8 cellular contexts compared by ENCODE assay signal in the genomic region with DNA sequence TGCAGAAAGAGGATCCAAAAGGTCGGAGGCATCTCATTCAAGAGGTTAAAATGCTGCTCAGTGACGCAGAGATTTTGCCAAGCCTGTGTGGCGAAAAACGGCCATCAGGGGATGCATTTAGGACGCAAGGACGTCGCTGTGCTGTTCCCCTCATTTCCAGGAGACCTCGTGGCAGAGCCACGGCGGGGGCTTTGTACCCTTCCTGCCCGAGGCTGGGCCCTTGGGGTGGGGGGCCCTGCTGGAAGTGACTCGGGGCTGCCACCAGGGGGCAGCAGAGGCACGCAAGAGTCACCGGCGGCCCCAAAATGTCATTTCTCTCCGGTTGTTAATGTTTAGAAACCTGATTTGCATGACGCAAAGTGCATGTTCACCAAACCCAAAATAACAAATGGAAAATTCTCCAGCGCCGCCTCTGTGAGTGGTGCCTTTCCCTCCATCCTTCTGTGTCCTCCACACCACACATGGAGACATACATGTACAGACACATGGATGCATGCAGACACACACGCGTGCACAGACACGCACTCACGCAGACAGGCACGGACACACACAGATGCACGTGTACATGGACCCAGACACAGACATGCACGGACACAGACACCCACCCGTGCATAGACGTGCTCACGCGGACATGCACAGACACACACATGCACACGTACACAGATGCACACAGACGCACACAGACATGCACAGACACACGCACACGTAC. TPM values are rescaled to one million over a fixed set of nuclear protein-coding genes. Genes with fewer than 3 reads are reported as not detected.
DNase-seq lines count a peak whose midpoint lies in the region; ATAC-seq and TF ChIP-seq lines count a peak whose summit lies in the region.

No MANE protein-coding gene starts in this region.

- H3K27ac Mint-ChIP-seq in activated CD4-positive, alpha-beta memory T cell treated with anti-CD3 and anti-CD28 coated beads, Interleukin-2, amount 10 ng/mL, durations not matched to agents 7 days and 5 days, result no peak overlapping the region
- H3K27ac Mint-ChIP-seq in natural killer cell, result no peak overlapping the region

- H3K4me3 ChIP-seq in esophagus squamous epithelium (no peak overlapping the region), tibial nerve (no peak overlapping the region)

- DNase-seq in DMS114 treated with DMSO at 0.1 percent for 48 hours (lab: John Stamatoyannopoulos, UW; ENCODE audit: unreplicated experiment) (peak; percentile 10), KBM-7 (peak; percentile 47), esophagus squamous epithelium (lab: John Stamatoyannopoulos, UW) (no peak), natural killer cell (peak; percentile 55), tibial nerve (ENCODE audit: low spot score in 2 of 2) (no peak), dedifferentiated amniotic fluid mesenchymal stem cell (ENCODE audit: extremely low spot score) (no peak)
- DNase-seq in activated CD4-positive, alpha-beta memory T cell treated with anti-CD3 and anti-CD28 coated beads, Interleukin-2, amount 10 ng/mL, durations not matched to agents 7 days and 5 days, result peak; percentile 30

- H3K4me1 Mint-ChIP-seq in activated CD4-positive, alpha-beta memory T cell treated with anti-CD3 and anti-CD28 coated beads, Interleukin-2, amount 10 ng/mL, durations not matched to agents 7 days and 5 days, result no peaks in the 10 kb centered on the region
- H3K4me1 Mint-ChIP-seq in natural killer cell, result peaks cover 0 to 4% of the 10 kb centered on the region in 2 donors

- peaks cover 6% of the 10 kb centered on the region for H3K9me3 Mint-ChIP-seq in activated CD4-positive, alpha-beta memory T cell treated with anti-CD3 and anti-CD28 coated beads, Interleukin-2, amount 10 ng/mL, durations not matched to agents 7 days and 5 days
- peaks cover under 1% of the 10 kb centered on the region in 2 donors for H3K9me3 Mint-ChIP-seq in natural killer cell

- no peak overlapping the region for H3K4me3 Mint-ChIP-seq in activated CD4-positive, alpha-beta memory T cell treated with anti-CD3 and anti-CD28 coated beads, Interleukin-2, amount 10 ng/mL, durations not matched to agents 7 days and 5 days
- no peak overlapping the region for H3K4me3 Mint-ChIP-seq in natural killer cell

- ATAC-seq in natural killer cell, result peak; percentile 42 to 79 (median 46)
- no peak for ATAC-seq in HG03039 (IDR thresholded peaks at IDR 0.05; ENCODE audit: unreplicated experiment)

- POLR2A ChIA-PET in activated CD4-positive, alpha-beta memory T cell treated with anti-CD3 and anti-CD28 coated beads, Interleukin-2, amount 10 ng/mL, durations not matched to agents 7 days and 5 days (lab: Charles Lee), result no interaction called here

- H3K27ac ChIP-seq in esophagus squamous epithelium (no peak overlapping the region), tibial nerve (no peak overlapping the region)

- no peaks in the 10 kb centered on the region for H3K36me3 Mint-ChIP-seq in activated CD4-positive, alpha-beta memory T cell treated with anti-CD3 and anti-CD28 coated beads, Interleukin-2, amount 10 ng/mL, durations not matched to agents 7 days and 5 days (ENCODE audit: low read depth)
- peaks cover 2% of the 10 kb centered on the region for H3K36me3 Mint-ChIP-seq in natural killer cell

- H3K27me3 ChIP-seq in esophagus squamous epithelium (peaks cover 0 to 83% (median 0%) of the 10 kb centered on the region in 4 donors), tibial nerve (peaks cover 0 to 52% of the 10 kb centered on the region in 2 donors)

- no peak for TF ChIP-seq EP300 in tibial nerve (IDR thresholded peaks at IDR 0.05)

- no peaks in the 10 kb centered on the region for H3K27me3 Mint-ChIP-seq in activated CD4-positive, alpha-beta memory T cell treated with anti-CD3 and anti-CD28 coated beads, Interleukin-2, amount 10 ng/mL, durations not matched to agents 7 days and 5 days
- H3K27me3 Mint-ChIP-seq in natural killer cell (ENCODE audit: low read depth in 2 of 2), result peaks cover 3 to 4% of the 10 kb centered on the region in 2 donors

- intact Hi-C loops in esophagus squamous epithelium (cut with DNase I), result loop anchor here (5.0 kb wide), 1 partner anchor 285 kb away; no protein-coding TSS in a partner anchor
- intact Hi-C loops in natural killer cell (cut with micrococcal nuclease), result no loop called here

- peaks cover 0 to 9% (median 6%) of the 10 kb centered on the region in 3 donors for H3K9me3 ChIP-seq in esophagus squamous epithelium
- H3K9me3 ChIP-seq in tibial nerve, result peaks cover 0 to 9% (median under 1%) of the 10 kb centered on the region in 4 donors

- TF ChIP-seq CTCF in esophagus squamous epithelium (IDR thresholded peaks at IDR 0.05) (peak; percentile 86 to 96 (median 94)), natural killer cell (IDR thresholded peaks at IDR 0.05) (peak; percentile 97), tibial nerve (IDR thresholded peaks at IDR 0.05) (peak; percentile 86 to 93 (median 90))

- H3K4me1 ChIP-seq in esophagus squamous epithelium (peaks cover 0 to 10% (median 0%) of the 10 kb centered on the region in 3 donors), tibial nerve (peaks cover 0 to 6% (median 4%) of the 10 kb centered on the region in 4 donors)

- in situ Hi-C loops in KBM-7 (cut with MboI; ENCODE audit: low pct_unique_long_range_greater_than_20kb, low sequenced_read_pairs), result no loop called here

- CTCF ChIA-PET in activated CD4-positive, alpha-beta memory T cell treated with anti-CD3 and anti-CD28 coated beads, Interleukin-2, amount 10 ng/mL, durations not matched to agents 7 days and 5 days (lab: Charles Lee), result no interaction called here

- TF ChIP-seq POLR2A in esophagus squamous epithelium (IDR thresholded peaks at IDR 0.05) (no peak), tibial nerve (IDR thresholded peaks at IDR 0.05) (no peak)

- WGBS in esophagus squamous epithelium, 2 donors, result 51 to 78% methylated on average over 15 to 25 of the region's 34 CpGs
- WGBS in tibial nerve, 2 donors, result 47 to 50% methylated on average over 31 to 34 of the region's 34 CpGs

- H3K36me3 ChIP-seq in esophagus squamous epithelium (no peaks in the 10 kb centered on the region), tibial nerve (no peaks in the 10 kb centered on the region)

RNA-seq across cellular contexts. Expression of a gene that starts 51.0 kb away (rescaled TPM):
- total RNA-seq in activated CD4-positive, alpha-beta memory T cell treated with anti-CD3 and anti-CD28 coated beads, Interleukin-2, amount 10 ng/mL, durations not matched to agents 7 days and 5 days, result not detected
- under 1 TPM in 1 of 4 donors, not detected in 3; 0.57 TPM for total RNA-seq in esophagus squamous epithelium
- total RNA-seq in natural killer cell, result not detected
- 10 to 100 TPM in 1 of 4 donors, 1 to 10 TPM in 2, under 1 TPM in 1; 0.20 to 10.3 (median 2.5) TPM for total RNA-seq in tibial nerve

Comparison
In these comparisons a context has a peak if more than half of its experiments do, and no peak if none do; other contexts are left out.
1. DNase-seq: peak in DMS114 treated with DMSO at 0.1 percent for 48 hours (single experiment), KBM-7 (single experiment), activated CD4-positive, alpha-beta memory T cell treated with anti-CD3 and anti-CD28 coated beads, Interleukin-2, amount 10 ng/mL, durations not matched to agents 7 days and 5 days (single experiment) and natural killer cell (single experiment); none in esophagus squamous epithelium (single experiment), tibial nerve (0 of 2) and dedifferentiated amniotic fluid mesenchymal stem cell (single experiment).
2. Peak in every context shown above with its lines, with median percentiles within 50 percentile points of each other: CTCF ChIP-seq.